In the genomic region with DNA sequence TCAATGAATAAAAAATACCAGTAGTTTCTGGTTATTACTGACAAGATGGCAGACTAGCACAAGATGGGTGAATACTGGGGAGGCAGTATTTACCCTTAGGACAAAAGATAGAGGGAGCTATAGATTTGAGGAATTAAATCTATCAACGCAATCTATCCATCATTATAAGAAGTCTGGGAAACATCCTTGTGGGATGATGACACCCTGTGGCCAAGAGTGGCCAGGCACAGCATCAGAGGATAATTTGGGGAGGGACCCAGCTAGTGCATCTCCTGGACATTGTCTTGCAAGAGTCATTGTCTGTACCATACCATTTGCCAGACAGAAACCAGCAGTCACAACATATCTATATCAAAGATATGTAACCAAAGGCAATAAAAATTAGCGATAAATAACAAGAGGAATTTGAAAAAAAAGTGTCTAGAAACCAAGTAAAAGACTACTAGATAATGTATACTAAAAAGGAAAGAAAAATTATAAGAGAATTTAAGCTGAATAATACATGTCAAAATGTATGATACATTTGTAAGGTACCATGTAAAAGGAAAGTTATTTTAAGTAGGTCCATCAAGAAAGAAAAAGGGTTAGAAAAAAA, we compare ENCODE assay signal across 10 cellular contexts.
A peak's percentile ranks its signal among the peaks of the same experiment; 100 is the strongest.
DNase-seq lines count a peak whose midpoint lies in the region; ATAC-seq and TF ChIP-seq lines count a peak whose summit lies in the region.
"Had no signal": no experiment of that assay in that cellular context is flagged by ENCODE, and none has a peak within 500 bp of the region (broad histone marks: within the 10 kb centered on the region; RNA-seq: fewer than 3 reads in every experiment).

No MANE protein-coding gene starts in this region.

- DNase-seq in DMS53 (lab: John Stamatoyannopoulos, UW) (peak; percentile 80), NCI-H1092 (lab: John Stamatoyannopoulos, UW) (peak; percentile 23), brain microvascular endothelial cell (peak; percentile 12), medulla oblongata (ENCODE audit: extremely low spot score) (peak; percentile 77), cortex of kidney (lab: John Stamatoyannopoulos, UW) (no peak)
- no peak for DNase-seq in stimulated activated naive CD4-positive, alpha-beta T cell (lab: John Stamatoyannopoulos, UW)
- DNase-seq: activated CD4-positive, alpha-beta T cell treated with anti-CD3 and anti-CD28 coated beads, Interleukin-2, amount 50 U/mL, for 48 hours; NCI-H187 had no signal

- H3K4me3 ChIP-seq in brain microvascular endothelial cell (ENCODE audit: low read depth, low read length), result no peak overlapping the region

- H3K27me3 ChIP-seq in brain microvascular endothelial cell (replicated peaks), result no peaks in the 10 kb centered on the region

- peak; percentile 74 for TF ChIP-seq CTCF in brain microvascular endothelial cell (IDR thresholded peaks at IDR 0.05; ENCODE audit: low read depth, low read length, missing control alignments)

- in situ Hi-C loops in brain microvascular endothelial cell (cut with HindIII; ENCODE audit: low pct_ligation_motif_present, low sequenced_read_pairs), result no loop called here

- H3K27ac ChIP-seq in brain microvascular endothelial cell, result no peak overlapping the region

- H3K36me3 ChIP-seq in brain microvascular endothelial cell (replicated peaks), result no peaks in the 10 kb centered on the region

- ATAC-seq in HG03025 (IDR thresholded peaks at IDR 0.05; ENCODE audit: low FRiP score, unreplicated experiment) (no peak), HG03139 (IDR thresholded peaks at IDR 0.05; ENCODE audit: unreplicated experiment) (no peak)

Comparison
In these comparisons a context has a peak if more than half of its experiments do, and no peak if none do; other contexts are left out.
1. DNase-seq: peak in DMS53 (single experiment), NCI-H1092 (single experiment), brain microvascular endothelial cell (single experiment) and medulla oblongata (single experiment); none in cortex of kidney (single experiment) and stimulated activated naive CD4-positive, alpha-beta T cell (0 of 6).